ENCODE assay signal across 15 cellular contexts in the genomic region with DNA sequence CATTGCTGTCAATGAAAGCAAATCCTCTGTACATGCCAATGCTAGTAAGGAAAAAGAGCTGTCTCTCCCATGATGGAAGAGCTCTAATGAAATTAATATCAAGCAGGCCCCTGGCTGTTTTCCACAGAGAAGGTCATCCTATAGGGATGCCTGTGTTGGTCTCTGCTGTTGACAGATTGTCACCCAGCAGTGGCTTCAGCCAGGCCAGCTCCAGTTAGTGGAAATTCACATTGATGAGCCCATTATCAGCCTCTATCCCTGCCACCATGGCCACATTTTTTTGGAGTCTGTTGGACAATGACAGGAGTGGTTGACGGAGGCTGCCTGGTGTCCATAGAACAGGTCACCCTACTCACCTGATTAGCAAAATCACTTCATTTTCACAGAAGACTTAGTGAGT.
"Had no signal": no experiment of that assay in that cellular context is flagged by ENCODE, and none has a peak within 500 bp of the region (broad histone marks: within the 10 kb centered on the region; RNA-seq: fewer than 3 reads in every experiment).

No MANE protein-coding gene starts in this region.

- H3K27ac ChIP-seq: hepatocyte, left ventricle myocardium inferior, neural progenitor cell, neutrophil, ovary, right atrium auricular region, right lobe of liver, testis, thyroid gland, transverse colon, upper lobe of left lung had no signal

- H3K4me1 ChIP-seq: left ventricle myocardium inferior, right atrium auricular region, testis, thyroid gland, transverse colon had no signal

- H3K4me3 ChIP-seq: hepatocyte, left ventricle myocardium inferior, lung, neural progenitor cell, ovary, right atrium auricular region, right lobe of liver, smooth muscle cell, testis, thyroid gland, transverse colon, upper lobe of left lung had no signal

- H3K9ac ChIP-seq: neural progenitor cell had no signal

- H3K36me3 ChIP-seq: left ventricle myocardium inferior, neural progenitor cell, neutrophil, ovary, right atrium auricular region, right lobe of liver, thyroid gland, transverse colon, upper lobe of left lung had no signal

- DNase-seq: left ventricle myocardium inferior; occipital lobe; stimulated activated naive CD4-positive, alpha-beta T cell treated with Interleukin-2 at 50 U/mL for 16 hours had no signal

- H3K9me3 ChIP-seq: left ventricle myocardium inferior, neutrophil, ovary, right atrium auricular region, right lobe of liver, testis, thyroid gland, transverse colon, upper lobe of left lung had no signal

- H3K4me2 ChIP-seq: hepatocyte, neural progenitor cell, smooth muscle cell had no signal

- H3K27me3 ChIP-seq: neutrophil, ovary, right atrium auricular region, right lobe of liver, testis, thyroid gland, upper lobe of left lung had no signal

- H2AFZ ChIP-seq: hepatocyte, neural progenitor cell had no signal

- H3K79me2 ChIP-seq: hepatocyte had no signal
